ENCODE assay signal across 24 cellular contexts in the genomic region with DNA sequence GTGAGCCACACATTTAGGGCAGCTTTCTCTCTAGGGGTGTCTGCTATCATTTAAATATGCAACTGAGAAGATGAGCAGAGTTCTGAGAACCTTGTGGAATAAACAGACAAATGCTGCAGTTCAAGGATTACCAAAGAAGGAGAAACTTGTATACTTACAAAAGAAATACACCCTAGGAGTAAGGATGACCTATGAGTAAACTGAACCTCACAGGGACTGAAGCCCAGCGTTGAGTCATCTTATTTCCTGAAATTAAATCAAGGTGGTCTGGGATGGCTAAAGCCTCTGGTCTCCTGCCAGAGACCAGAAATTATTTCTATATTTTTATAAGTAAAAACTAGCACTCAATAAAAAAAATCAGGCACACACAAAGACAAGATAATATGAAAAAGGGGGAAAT. TPM values are rescaled to one million over a fixed set of nuclear protein-coding genes. Genes with fewer than 3 reads are reported as not detected.
DNase-seq lines count a peak whose midpoint lies in the region; ATAC-seq and TF ChIP-seq lines count a peak whose summit lies in the region.
"Had no signal": no experiment of that assay in that cellular context is flagged by ENCODE, and none has a peak within 500 bp of the region (broad histone marks: within the 10 kb centered on the region; RNA-seq: fewer than 3 reads in every experiment).

No MANE protein-coding gene starts in this region.

- H3K36me3 Mint-ChIP-seq in nephron (ENCODE audit: low read depth): peaks cover 7% of the 10 kb centered on the region

- peaks cover 11% of the 10 kb centered on the region for H3K9me3 Mint-ChIP-seq in nephron

- intact Hi-C loops in cardiac septum (cut with DNase I): no loop called here
- intact Hi-C loops in Right ventricle myocardium inferior (cut with DNase I): no loop called here

- peaks cover 3% of the 10 kb centered on the region for H3K27me3 Mint-ChIP-seq in nephron (ENCODE audit: low read depth)

- H3K4me3 Mint-ChIP-seq in nephron: no peak overlapping the region
- H3K4me3 Mint-ChIP-seq: activated naive CD8-positive, alpha-beta T cell; stimulated activated memory B cell treated with anti-CD40 and anti-IgM and Interleukin-4, amounts not matched to agents 10 μg/mL and 1 μg/mL and 100 μg/mL, for 72 hours had no signal

- peaks cover 4% of the 10 kb centered on the region for H3K4me1 Mint-ChIP-seq in nephron

- H3K4me3 ChIP-seq in AG10803 (ENCODE audit: low read length) (no peak overlapping the region), choroid plexus epithelial cell (ENCODE audit: low read depth, low read length) (no peak overlapping the region)
- H3K4me3 ChIP-seq: ovary, upper lobe of left lung had no signal

- ATAC-seq in Right ventricle myocardium inferior: no peak
- ATAC-seq: left colon; stimulated activated memory B cell treated with anti-CD40 and anti-IgM and Interleukin-4, amounts not matched to agents 10 μg/mL and 1 μg/mL and 100 μg/mL, for 72 hours had no signal

- DNase-seq in AG10803 (ENCODE audit: low read depth) (peak; percentile 68), NCI-H226 (peak; percentile 67), choroid plexus epithelial cell (ENCODE audit: low read depth) (peak; percentile 91), cardiac septum (ENCODE audit: low spot score) (no peak), Right ventricle myocardium inferior (ENCODE audit: missing footprints) (no peak), NCI-H524 treated with DMSO at 0.1 percent for 48 hours (lab: John Stamatoyannopoulos, UW) (no peak), KG1 (lab: John Stamatoyannopoulos, UW) (no peak)
- DNase-seq: activated CD4-positive, alpha-beta T cell treated with anti-CD3 and anti-CD28 coated beads for 4 hours; AML-193; hippocampal formation; KBM-7; left colon; NCI-H1417; NCI-H2227 treated with DMSO at 0.1 percent for 48 hours; ovary; Right ventricle myocardium superior; small intestine; T1000; upper lobe of left lung had no signal

- H3K27ac Mint-ChIP-seq in nephron: peak overlapping the region in 2 of 3 experiments; percentile 54 to 68
- H3K27ac Mint-ChIP-seq: activated naive CD8-positive, alpha-beta T cell; stimulated activated memory B cell treated with anti-CD40 and anti-IgM and Interleukin-4, amounts not matched to agents 10 μg/mL and 1 μg/mL and 100 μg/mL, for 72 hours had no signal

- TF ChIP-seq CTCF in AG10803 (conservative IDR thresholded peaks at IDR 0.05; ENCODE audit: low read length) (no peak), choroid plexus epithelial cell (conservative IDR thresholded peaks at IDR 0.05; ENCODE audit: low read depth, low read length) (no peak), nephron (IDR thresholded peaks at IDR 0.05; ENCODE audit: unreplicated experiment in 3 of 3) (no peak)

RNA-seq across cellular contexts. Expression of gene FAM216B, which starts 40.1 kb away (rescaled TPM):
- total RNA-seq in cardiac septum: 0.22 TPM
- 3.1 TPM for total RNA-seq in Right ventricle myocardium inferior
- total RNA-seq: epithelial cell of proximal tubule, left colon, mucosa of gallbladder had no signal

Comparison
In these comparisons a context has a peak if more than half of its experiments do, and no peak if none do; other contexts are left out.
1. DNase-seq: peak in AG10803 (single experiment), NCI-H226 (single experiment) and choroid plexus epithelial cell (single experiment); none in cardiac septum (single experiment), Right ventricle myocardium inferior (single experiment), NCI-H524 treated with DMSO at 0.1 percent for 48 hours (single experiment) and KG1 (single experiment).